Comparison of ENCODE assay signal across 9 cellular contexts in the genomic region with DNA sequence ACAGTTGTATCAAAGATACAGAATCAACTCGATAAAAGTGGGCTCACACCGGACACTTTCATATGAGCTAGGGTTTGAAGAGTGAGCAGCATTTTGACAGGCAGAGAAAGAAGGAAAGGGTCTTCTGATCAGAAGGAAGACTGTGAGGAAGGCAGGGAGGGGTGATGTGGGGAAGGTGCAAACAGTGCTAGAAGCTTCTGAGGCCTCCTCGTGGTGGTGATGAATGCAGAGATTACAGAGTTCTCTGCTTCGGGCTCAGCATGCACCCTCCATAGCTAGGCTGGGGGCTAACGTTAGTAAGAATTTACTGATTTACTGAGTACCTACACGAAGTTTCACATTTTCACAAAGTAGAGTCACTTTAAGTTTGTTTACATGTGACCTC. TPM values are rescaled to one million over a fixed set of nuclear protein-coding genes. Genes with fewer than 3 reads are reported as not detected.
DNase-seq lines count a peak whose midpoint lies in the region; ATAC-seq and TF ChIP-seq lines count a peak whose summit lies in the region.
"Not testable (repeated sequence)": the region's sequence is repeated elsewhere in the genome, so short reads cannot be mapped to it uniquely, and the experiment has no call there.
"Had no signal": no experiment of that assay in that cellular context is flagged by ENCODE, and none has a peak within 500 bp of the region (broad histone marks: within the 10 kb centered on the region; RNA-seq: fewer than 3 reads in every experiment).

No MANE protein-coding gene starts in this region.

- peak; percentile 50 for DNase-seq in DMS53 (lab: John Stamatoyannopoulos, UW)
- DNase-seq in PC-9; activated naive CD8-positive, alpha-beta T cell treated with anti-CD3 and anti-CD28 coated beads, Interleukin-2, amount 10 ng/mL, durations not matched to agents 7 days and 5 days: not testable (repeated sequence)
- DNase-seq in fibroblast of pulmonary artery (ENCODE audit: low read depth), result peak; percentile 31

- H3K4me3 Mint-ChIP-seq in activated naive CD8-positive, alpha-beta T cell treated with anti-CD3 and anti-CD28 coated beads, Interleukin-2, amount 10 ng/mL, durations not matched to agents 7 days and 5 days, result peak overlapping the region; percentile 96

- H3K27me3 Mint-ChIP-seq in activated naive CD8-positive, alpha-beta T cell treated with anti-CD3 and anti-CD28 coated beads, Interleukin-2, amount 10 ng/mL, durations not matched to agents 7 days and 5 days, result not testable (repeated sequence)

- not testable (repeated sequence) for H3K36me3 ChIP-seq in PC-9 (ENCODE audit: low read depth); mucosa of rectum (ENCODE audit: control insufficient read depth in 2 of 2, insufficient read depth in 2 of 2, low read length in 2 of 2); stomach smooth muscle (ENCODE audit: control insufficient read depth in 2 of 2, insufficient read depth in 2 of 2, low read length in 2 of 2)

- ATAC-seq in GM21423 (IDR thresholded peaks at IDR 0.05; ENCODE audit: unreplicated experiment), result peak; percentile 31
- peak; percentile 10 for ATAC-seq in HG03135 (IDR thresholded peaks at IDR 0.05; ENCODE audit: unreplicated experiment)
- peak; percentile 45 for ATAC-seq in activated naive CD8-positive, alpha-beta T cell treated with anti-CD3 and anti-CD28 coated beads, Interleukin-2, amount 10 ng/mL, durations not matched to agents 7 days and 5 days (ENCODE audit: low read depth)

- peaks cover 70% of the 10 kb centered on the region for H3K79me2 ChIP-seq in PC-9 (ENCODE audit: low read depth)

- H3K9ac ChIP-seq in mucosa of rectum (ENCODE audit: low read depth in 1 of 2, low read length in 2 of 2) (peak overlapping the region; percentile 63 to 95), stomach smooth muscle (ENCODE audit: low read length in 2 of 2) (peak overlapping the region; percentile 55 to 61)

- peak overlapping the region; percentile 98 for H2AFZ ChIP-seq in PC-9

- peaks cover 42% of the 10 kb centered on the region for H4K20me1 ChIP-seq in PC-9 (ENCODE audit: insufficient read depth)

- TF ChIP-seq CTCF in PC-9 (conservative IDR thresholded peaks at IDR 0.05); fibroblast of pulmonary artery (IDR thresholded peaks at IDR 0.05; ENCODE audit: low read length, missing control alignments): not testable (repeated sequence)

- H3K9me3 Mint-ChIP-seq in activated naive CD8-positive, alpha-beta T cell treated with anti-CD3 and anti-CD28 coated beads, Interleukin-2, amount 10 ng/mL, durations not matched to agents 7 days and 5 days, result not testable (repeated sequence)

- H3K27ac ChIP-seq in PC-9; stomach smooth muscle (ENCODE audit: low read length): not testable (repeated sequence)
- peak overlapping the region; percentile 84 to 87 for H3K27ac ChIP-seq in mucosa of rectum (ENCODE audit: low read depth in 2 of 2, low read length in 2 of 2)

- peaks cover 13% of the 10 kb centered on the region for H3K36me3 Mint-ChIP-seq in activated naive CD8-positive, alpha-beta T cell treated with anti-CD3 and anti-CD28 coated beads, Interleukin-2, amount 10 ng/mL, durations not matched to agents 7 days and 5 days

- H3F3A ChIP-seq in PC-9 (ENCODE audit: insufficient read depth, low read depth), result not testable (repeated sequence)

- BruUV-seq in PC-9 (replicated peaks; lab: Mats Ljungman, UMichigan), result TSS peak; percentile 51

- H3K4me1 ChIP-seq in PC-9 (replicated peaks; ENCODE audit: insufficient read depth) (peaks cover 21% of the 10 kb centered on the region), stomach smooth muscle (ENCODE audit: control insufficient read depth, insufficient read depth, low read length) (peaks cover 14% of the 10 kb centered on the region)
- H3K4me1 ChIP-seq in mucosa of rectum (ENCODE audit: control insufficient read depth in 2 of 2, insufficient read depth in 2 of 2, low read length in 2 of 2), result not testable (repeated sequence)

- not testable (repeated sequence) for H3K9me3 ChIP-seq in PC-9 (ENCODE audit: insufficient read depth, low read depth); mucosa of rectum (ENCODE audit: control insufficient read depth in 2 of 2, low read length in 2 of 2); stomach smooth muscle (ENCODE audit: control insufficient read depth in 2 of 2, low read length in 2 of 2)

- not testable (repeated sequence) for H3K9me2 ChIP-seq in PC-9 (ENCODE audit: insufficient read depth)

- H3K4me3 ChIP-seq in PC-9 (peak overlapping the region; percentile 79), fibroblast of pulmonary artery (replicated peaks; ENCODE audit: low read depth, low read length) (peak overlapping the region; percentile 89), mucosa of rectum (ENCODE audit: low read length in 2 of 2) (peak overlapping the region; percentile 77 to 78), stomach smooth muscle (ENCODE audit: low read length in 2 of 2) (peak overlapping the region; percentile 86 to 89)

- H3K4me2 ChIP-seq in PC-9, result peak overlapping the region; percentile 89

- CTCF ChIA-PET in PC-9 (lab: Charles Lee), result interaction anchor here (0.6 kb wide), 1 partner anchor 22 kb away, joined by 3 read pairs; no protein-coding TSS in a partner anchor

- POLR2A ChIA-PET in PC-9 (lab: Charles Lee; ENCODE audit: unreplicated experiment), result interaction anchor here (0.6 to 2.4 kb wide), 3 partner anchors 54 to 1473 kb away, joined by 3 to 26 read pairs (median 3); a partner anchor contains a TSS
- POLR2A ChIA-PET in activated naive CD8-positive, alpha-beta T cell treated with anti-CD3 and anti-CD28 coated beads, Interleukin-2, amount 10 ng/mL, durations not matched to agents 7 days and 5 days (lab: Charles Lee), result interaction anchor here (0.7 to 3.0 kb wide), 9 partner anchors 8 to 256 kb away, joined by 3 to 20 read pairs (median 4); a partner anchor contains a TSS

- peaks cover 38% of the 10 kb centered on the region for H3K4me1 Mint-ChIP-seq in activated naive CD8-positive, alpha-beta T cell treated with anti-CD3 and anti-CD28 coated beads, Interleukin-2, amount 10 ng/mL, durations not matched to agents 7 days and 5 days

- H3K27ac Mint-ChIP-seq in activated naive CD8-positive, alpha-beta T cell treated with anti-CD3 and anti-CD28 coated beads, Interleukin-2, amount 10 ng/mL, durations not matched to agents 7 days and 5 days, result peak overlapping the region; percentile 84

- intact Hi-C loops in PC-9 (cut with micrococcal nuclease; ENCODE audit: unreplicated experiment), result not testable (repeated sequence)

- H3K27me3 ChIP-seq in PC-9 (ENCODE audit: insufficient read depth, low read depth); mucosa of rectum (ENCODE audit: control insufficient read depth in 2 of 2, insufficient read depth in 2 of 2, low read length in 2 of 2); stomach smooth muscle (ENCODE audit: control insufficient read depth in 1 of 2, insufficient read depth in 2 of 2, low read length in 2 of 2): not testable (repeated sequence)

RNA-seq across cellular contexts. Expression of a gene that starts 0.5 kb away (rescaled TPM):
- 24.1 and 31.1 TPM in 2 replicates for total RNA-seq in PC-9 (2021)
- total RNA-seq in activated naive CD8-positive, alpha-beta T cell treated with anti-CD3 and anti-CD28 coated beads, Interleukin-2, amount 10 ng/mL, durations not matched to agents 7 days and 5 days, result 1 to 10 TPM; 6.2 to 7.8 TPM

RNA-seq across cellular contexts. Expression of a gene that starts 0.7 kb away (rescaled TPM):
- 347 and 443 TPM in 2 replicates for total RNA-seq in PC-9 (2021)
- 100 to 1,000 TPM; 167 to 172 TPM for total RNA-seq in activated naive CD8-positive, alpha-beta T cell treated with anti-CD3 and anti-CD28 coated beads, Interleukin-2, amount 10 ng/mL, durations not matched to agents 7 days and 5 days

RNA-seq across cellular contexts. Expression of a gene that starts 26.2 kb away (rescaled TPM):
- not detected in 2 replicates for total RNA-seq in PC-9 (2021)
- under 1 TPM; 0.37 to 0.44 TPM for total RNA-seq in activated naive CD8-positive, alpha-beta T cell treated with anti-CD3 and anti-CD28 coated beads, Interleukin-2, amount 10 ng/mL, durations not matched to agents 7 days and 5 days
- total RNA-seq: esophagus mucosa had no signal

RNA-seq across cellular contexts. Expression of a gene that starts 54.0 kb away (rescaled TPM):
- 314 and 334 TPM in 2 replicates for total RNA-seq in PC-9 (2021)
- 10 to 100 TPM; 85.6 to 87.6 TPM for total RNA-seq in activated naive CD8-positive, alpha-beta T cell treated with anti-CD3 and anti-CD28 coated beads, Interleukin-2, amount 10 ng/mL, durations not matched to agents 7 days and 5 days
